ENCODE assay signal across 1 cellular context in the genomic region with DNA sequence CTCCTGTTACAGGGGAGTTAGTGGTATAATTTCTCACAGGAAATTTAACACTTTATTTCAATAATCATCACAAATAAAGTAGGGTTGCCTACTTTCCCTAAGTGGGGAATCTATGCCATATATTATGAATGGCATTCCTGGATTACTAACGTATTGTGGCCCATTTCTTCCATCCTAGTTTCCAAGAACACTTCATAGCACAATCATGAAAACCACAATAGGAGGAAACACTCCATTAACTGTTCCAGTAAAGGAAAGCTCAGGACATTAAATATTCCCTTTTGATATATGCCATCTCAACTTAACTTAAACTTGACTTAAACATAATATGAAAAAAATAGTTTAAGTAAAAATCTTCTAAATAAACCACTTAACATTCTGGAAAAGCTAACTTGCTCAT.
TF ChIP-seq lines count a peak whose summit lies in the region.

No MANE protein-coding gene starts in this region.

TF ChIP-seq in neural cell, 6 proteins besides CTCF, POLR2A, EP300 and RAD21 (continued from another document):
- TF ChIP-seq, protein P1, sequence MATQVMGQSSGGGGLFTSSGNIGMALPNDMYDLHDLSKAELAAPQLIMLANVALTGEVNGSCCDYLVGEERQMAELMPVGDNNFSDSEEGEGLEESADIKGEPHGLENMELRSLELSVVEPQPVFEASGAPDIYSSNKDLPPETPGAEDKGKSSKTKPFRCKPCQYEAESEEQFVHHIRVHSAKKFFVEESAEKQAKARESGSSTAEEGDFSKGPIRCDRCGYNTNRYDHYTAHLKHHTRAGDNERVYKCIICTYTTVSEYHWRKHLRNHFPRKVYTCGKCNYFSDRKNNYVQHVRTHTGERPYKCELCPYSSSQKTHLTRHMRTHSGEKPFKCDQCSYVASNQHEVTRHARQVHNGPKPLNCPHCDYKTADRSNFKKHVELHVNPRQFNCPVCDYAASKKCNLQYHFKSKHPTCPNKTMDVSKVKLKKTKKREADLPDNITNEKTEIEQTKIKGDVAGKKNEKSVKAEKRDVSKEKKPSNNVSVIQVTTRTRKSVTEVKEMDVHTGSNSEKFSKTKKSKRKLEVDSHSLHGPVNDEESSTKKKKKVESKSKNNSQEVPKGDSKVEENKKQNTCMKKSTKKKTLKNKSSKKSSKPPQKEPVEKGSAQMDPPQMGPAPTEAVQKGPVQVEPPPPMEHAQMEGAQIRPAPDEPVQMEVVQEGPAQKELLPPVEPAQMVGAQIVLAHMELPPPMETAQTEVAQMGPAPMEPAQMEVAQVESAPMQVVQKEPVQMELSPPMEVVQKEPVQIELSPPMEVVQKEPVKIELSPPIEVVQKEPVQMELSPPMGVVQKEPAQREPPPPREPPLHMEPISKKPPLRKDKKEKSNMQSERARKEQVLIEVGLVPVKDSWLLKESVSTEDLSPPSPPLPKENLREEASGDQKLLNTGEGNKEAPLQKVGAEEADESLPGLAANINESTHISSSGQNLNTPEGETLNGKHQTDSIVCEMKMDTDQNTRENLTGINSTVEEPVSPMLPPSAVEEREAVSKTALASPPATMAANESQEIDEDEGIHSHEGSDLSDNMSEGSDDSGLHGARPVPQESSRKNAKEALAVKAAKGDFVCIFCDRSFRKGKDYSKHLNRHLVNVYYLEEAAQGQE (IDR thresholded peaks at IDR 0.05; ENCODE audit: borderline replicate concordance), result no peak
